In genomic region chr17:38798614-38799500, GRCh38 we compare ENCODE assay signal across 1 cellular context.
A peak's percentile ranks its signal among the peaks of the same experiment; 100 is the strongest.
TF ChIP-seq lines count a peak whose summit lies in the region.

No MANE protein-coding gene starts in this region.

TF ChIP-seq in HepG2, 621 proteins besides CTCF, POLR2A, EP300 and RAD21 (continued from another document and continues in another):
- TF ChIP-seq ZNF644 (CRISPR knock-in tag; IDR thresholded peaks at IDR 0.05; ENCODE audit: low read depth): no peak
- 0 out of 2 replicates have a peak, but pooled peaks have one; percentile 1 for TF ChIP-seq ZNF34 (CRISPR knock-in tag; IDR thresholded peaks at IDR 0.05; ENCODE audit: borderline replicate concordance)
- TF ChIP-seq, protein P1, sequence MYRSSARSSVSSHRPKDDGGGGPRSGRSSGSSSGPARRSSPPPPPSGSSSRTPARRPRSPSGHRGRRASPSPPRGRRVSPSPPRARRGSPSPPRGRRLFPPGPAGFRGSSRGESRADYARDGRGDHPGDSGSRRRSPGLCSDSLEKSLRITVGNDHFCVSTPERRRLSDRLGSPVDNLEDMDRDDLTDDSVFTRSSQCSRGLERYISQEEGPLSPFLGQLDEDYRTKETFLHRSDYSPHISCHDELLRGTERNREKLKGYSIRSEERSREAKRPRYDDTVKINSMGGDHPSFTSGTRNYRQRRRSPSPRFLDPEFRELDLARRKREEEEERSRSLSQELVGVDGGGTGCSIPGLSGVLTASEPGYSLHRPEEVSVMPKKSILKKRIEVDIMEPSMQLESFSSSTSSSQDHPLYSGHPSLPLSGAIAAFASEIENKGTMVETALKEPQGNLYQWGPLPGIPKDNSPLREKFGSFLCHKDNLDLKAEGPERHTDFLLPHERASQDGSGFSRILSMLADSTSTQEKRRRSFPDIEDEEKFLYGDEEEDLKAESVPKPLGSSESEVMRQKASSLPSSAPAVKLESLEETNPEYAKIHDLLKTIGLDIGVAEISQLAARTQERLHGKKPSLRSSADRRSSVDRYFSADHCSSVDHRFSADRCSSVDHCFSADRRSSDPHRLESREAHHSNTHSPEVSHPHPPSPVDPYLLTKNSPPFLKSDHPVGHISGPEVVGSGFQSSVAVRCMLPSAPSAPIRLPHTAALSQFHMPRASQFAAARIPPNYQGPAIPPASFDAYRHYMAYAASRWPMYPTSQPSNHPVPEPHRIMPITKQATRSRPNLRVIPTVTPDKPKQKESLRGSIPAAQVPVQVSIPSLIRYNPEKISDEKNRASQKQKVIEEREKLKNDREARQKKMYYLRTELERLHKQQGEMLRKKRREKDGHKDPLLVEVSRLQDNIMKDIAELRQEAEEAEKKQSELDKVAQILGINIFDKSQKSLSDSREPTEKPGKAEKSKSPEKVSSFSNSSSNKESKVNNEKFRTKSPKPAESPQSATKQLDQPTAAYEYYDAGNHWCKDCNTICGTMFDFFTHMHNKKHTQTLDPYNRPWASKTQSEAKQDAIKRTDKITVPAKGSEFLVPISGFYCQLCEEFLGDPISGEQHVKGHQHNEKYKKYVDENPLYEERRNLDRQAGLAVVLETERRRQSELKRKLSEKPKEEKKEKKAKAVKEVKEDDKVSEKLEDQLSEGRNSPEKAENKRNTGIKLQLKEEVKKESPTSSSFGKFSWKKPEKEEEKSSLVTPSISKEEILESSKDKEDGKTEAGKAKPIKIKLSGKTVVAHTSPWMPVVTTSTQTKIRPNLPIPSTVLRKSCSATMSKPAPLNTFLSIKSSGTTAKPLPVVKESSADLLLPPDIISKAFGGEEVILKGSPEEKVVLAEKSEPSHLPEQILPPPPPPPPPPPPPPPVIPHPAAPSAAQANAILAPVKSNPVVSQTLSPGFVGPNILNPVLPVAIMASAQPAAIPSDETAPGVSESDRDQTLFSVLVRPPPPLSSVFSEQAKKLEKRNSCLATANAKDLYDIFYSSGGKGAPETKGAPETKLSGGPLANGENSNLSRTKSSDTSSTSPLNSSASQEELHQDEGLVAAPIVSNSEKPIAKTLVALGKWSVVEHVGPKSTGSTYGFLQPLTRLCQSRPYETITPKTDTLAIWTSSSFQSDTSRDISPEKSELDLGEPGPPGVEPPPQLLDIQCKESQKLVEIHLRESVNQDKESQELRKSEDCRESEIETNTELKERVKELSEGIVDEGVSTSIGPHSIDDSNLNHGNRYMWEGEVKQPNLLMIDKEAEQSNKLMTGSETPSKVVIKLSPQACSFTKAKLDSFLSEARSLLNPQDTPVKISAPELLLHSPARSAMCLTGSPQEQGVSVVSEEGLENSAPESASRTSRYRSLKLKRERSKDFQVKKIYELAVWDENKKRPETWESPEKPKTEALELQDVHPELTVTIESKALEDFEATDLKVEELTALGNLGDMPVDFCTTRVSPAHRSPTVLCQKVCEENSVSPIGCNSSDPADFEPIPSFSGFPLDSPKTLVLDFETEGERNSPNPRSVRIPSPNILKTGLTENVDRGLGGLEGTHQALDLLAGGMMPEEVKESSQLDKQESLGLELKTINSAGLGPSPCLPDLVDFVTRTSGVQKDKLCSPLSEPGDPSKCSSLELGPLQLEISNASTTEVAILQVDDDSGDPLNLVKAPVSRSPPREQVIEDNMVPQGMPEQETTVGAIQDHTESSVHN (CRISPR knock-in tag; IDR thresholded peaks at IDR 0.05): 0 out of 2 replicates have a peak, but pooled peaks have one; percentile 25
- peak; percentile 29; the same call in 1 of the 2 replicates for TF ChIP-seq ZGPAT (CRISPR knock-in tag; IDR thresholded peaks at IDR 0.05)
- TF ChIP-seq, protein P2, sequence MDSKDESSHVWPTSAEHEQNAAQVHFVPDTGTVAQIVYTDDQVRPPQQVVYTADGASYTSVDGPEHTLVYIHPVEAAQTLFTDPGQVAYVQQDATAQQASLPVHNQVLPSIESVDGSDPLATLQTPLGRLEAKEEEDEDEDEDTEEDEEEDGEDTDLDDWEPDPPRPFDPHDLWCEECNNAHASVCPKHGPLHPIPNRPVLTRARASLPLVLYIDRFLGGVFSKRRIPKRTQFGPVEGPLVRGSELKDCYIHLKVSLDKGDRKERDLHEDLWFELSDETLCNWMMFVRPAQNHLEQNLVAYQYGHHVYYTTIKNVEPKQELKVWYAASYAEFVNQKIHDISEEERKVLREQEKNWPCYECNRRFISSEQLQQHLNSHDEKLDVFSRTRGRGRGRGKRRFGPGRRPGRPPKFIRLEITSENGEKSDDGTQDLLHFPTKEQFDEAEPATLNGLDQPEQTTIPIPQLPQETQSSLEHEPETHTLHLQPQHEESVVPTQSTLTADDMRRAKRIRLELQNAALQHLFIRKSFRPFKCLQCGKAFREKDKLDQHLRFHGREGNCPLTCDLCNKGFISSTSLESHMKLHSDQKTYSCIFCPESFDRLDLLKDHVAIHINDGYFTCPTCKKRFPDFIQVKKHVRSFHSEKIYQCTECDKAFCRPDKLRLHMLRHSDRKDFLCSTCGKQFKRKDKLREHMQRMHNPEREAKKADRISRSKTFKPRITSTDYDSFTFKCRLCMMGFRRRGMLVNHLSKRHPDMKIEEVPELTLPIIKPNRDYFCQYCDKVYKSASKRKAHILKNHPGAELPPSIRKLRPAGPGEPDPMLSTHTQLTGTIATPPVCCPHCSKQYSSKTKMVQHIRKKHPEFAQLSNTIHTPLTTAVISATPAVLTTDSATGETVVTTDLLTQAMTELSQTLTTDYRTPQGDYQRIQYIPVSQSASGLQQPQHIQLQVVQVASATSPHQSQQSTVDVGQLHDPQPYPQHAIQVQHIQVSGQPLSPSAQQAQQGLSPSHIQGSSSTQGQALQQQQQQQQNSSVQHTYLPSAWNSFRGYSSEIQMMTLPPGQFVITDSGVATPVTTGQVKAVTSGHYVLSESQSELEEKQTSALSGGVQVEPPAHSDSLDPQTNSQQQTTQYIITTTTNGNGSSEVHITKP (CRISPR knock-in tag; IDR thresholded peaks at IDR 0.05; ENCODE audit: low read depth): peak; percentile 90
- 0 out of 2 replicates have a peak, but pooled peaks have one; percentile 49 for TF ChIP-seq RARG (CRISPR knock-in tag; IDR thresholded peaks at IDR 0.05; ENCODE audit: low read depth)
- TF ChIP-seq, protein P3, sequence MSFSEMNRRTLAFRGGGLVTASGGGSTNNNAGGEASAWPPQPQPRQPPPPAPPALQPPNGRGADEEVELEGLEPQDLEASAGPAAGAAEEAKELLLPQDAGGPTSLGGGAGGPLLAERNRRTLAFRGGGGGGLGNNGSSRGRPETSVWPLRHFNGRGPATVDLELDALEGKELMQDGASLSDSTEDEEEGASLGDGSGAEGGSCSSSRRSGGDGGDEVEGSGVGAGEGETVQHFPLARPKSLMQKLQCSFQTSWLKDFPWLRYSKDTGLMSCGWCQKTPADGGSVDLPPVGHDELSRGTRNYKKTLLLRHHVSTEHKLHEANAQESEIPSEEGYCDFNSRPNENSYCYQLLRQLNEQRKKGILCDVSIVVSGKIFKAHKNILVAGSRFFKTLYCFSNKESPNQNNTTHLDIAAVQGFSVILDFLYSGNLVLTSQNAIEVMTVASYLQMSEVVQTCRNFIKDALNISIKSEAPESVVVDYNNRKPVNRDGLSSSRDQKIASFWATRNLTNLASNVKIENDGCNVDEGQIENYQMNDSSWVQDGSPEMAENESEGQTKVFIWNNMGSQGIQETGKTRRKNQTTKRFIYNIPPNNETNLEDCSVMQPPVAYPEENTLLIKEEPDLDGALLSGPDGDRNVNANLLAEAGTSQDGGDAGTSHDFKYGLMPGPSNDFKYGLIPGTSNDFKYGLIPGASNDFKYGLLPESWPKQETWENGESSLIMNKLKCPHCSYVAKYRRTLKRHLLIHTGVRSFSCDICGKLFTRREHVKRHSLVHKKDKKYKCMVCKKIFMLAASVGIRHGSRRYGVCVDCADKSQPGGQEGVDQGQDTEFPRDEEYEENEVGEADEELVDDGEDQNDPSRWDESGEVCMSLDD (CRISPR knock-in tag; IDR thresholded peaks at IDR 0.05; ENCODE audit: borderline replicate concordance): no peak
- TF ChIP-seq ZNF253 (CRISPR knock-in tag; IDR thresholded peaks at IDR 0.05; ENCODE audit: borderline replicate concordance): peak; percentile 25; the same call in 1 of the 2 replicates
- TF ChIP-seq MXD4 (CRISPR knock-in tag; IDR thresholded peaks at IDR 0.05): no peak; the same call in 1 of the 2 replicates
- TF ChIP-seq, protein P4, sequence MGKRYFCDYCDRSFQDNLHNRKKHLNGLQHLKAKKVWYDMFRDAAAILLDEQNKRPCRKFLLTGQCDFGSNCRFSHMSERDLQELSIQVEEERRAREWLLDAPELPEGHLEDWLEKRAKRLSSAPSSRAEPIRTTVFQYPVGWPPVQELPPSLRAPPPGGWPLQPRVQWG (CRISPR knock-in tag; IDR thresholded peaks at IDR 0.05; ENCODE audit: borderline replicate concordance, low read depth): no peak
- TF ChIP-seq ZNF407 (CRISPR knock-in tag; IDR thresholded peaks at IDR 0.05; ENCODE audit: not compliant biosample characterization): peak; percentile 53
- TF ChIP-seq ZNF350 (CRISPR knock-in tag; IDR thresholded peaks at IDR 0.05; ENCODE audit: borderline replicate concordance, low read depth): 0 out of 2 replicates have a peak, but pooled peaks have one; percentile 57
- no peak for TF ChIP-seq ZNF337 (CRISPR knock-in tag; IDR thresholded peaks at IDR 0.05; ENCODE audit: borderline replicate concordance, low read depth)
- no peak for TF ChIP-seq JARID2 (CRISPR knock-in tag; IDR thresholded peaks at IDR 0.05; ENCODE audit: insufficient replicate concordance)
- peak; percentile 39; the same call in 1 of the 2 replicates for TF ChIP-seq TAF1 (CRISPR knock-in tag; IDR thresholded peaks at IDR 0.05)
- peak; percentile 13; the same call in 1 of the 2 replicates for TF ChIP-seq BATF2 (CRISPR knock-in tag; IDR thresholded peaks at IDR 0.05)
- peak; percentile 87; the same call in 1 of the 2 replicates for TF ChIP-seq NRL (CRISPR knock-in tag; IDR thresholded peaks at IDR 0.05; ENCODE audit: borderline replicate concordance)
- peak; percentile 86 for TF ChIP-seq HDAC1 (CRISPR knock-in tag; IDR thresholded peaks at IDR 0.05)
- TF ChIP-seq ZNF776 (CRISPR knock-in tag; IDR thresholded peaks at IDR 0.05): peak; percentile 72; the same call in 1 of the 2 replicates
- TF ChIP-seq MEIS2 (CRISPR knock-in tag; IDR thresholded peaks at IDR 0.05): 0 out of 2 replicates have a peak, but pooled peaks have one; percentile 70
- TF ChIP-seq NFYC (CRISPR knock-in tag; IDR thresholded peaks at IDR 0.05): no peak
- 0 out of 2 replicates have a peak, but pooled peaks have one; percentile 33 for TF ChIP-seq ZNF256 (CRISPR knock-in tag; conservative IDR thresholded peaks at IDR 0.05)
